In the genomic region with DNA sequence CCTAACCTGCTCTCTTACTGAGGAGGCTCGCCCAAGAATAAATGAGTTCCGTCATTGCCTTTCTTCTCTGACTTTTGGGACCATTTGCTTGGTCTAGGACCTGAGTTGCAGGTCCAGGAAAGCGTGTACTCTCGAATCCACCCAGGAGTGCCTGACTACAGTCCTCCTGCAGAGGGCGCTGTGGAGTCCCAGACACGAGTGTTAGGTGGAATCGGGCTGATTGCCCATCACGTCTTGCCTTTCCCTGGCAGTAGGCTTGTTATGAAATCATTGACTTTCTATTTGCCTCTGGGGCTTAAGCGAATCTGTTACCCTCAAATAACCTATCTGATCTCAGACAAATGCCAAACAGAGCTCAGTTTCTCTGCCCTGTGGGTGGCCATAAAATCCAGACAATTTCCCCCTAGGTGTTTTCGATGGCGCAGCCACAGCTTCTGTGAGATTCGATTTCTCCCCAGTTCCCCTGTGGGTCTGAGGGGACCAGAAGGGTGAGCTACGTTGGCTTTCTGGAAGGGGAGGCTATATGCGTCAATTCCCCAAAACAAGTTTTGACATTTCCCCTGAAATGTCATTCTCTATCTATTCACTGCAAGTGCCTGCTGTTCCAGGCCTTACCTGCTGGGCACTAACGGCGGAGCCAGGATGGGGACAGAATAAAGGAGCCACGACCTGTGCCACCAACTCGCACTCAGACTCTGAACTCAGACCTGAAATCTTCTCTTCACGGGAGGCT, we compare ENCODE assay signal across 9 cellular contexts. TPM values are rescaled to one million over a fixed set of nuclear protein-coding genes. Genes with fewer than 3 reads are reported as not detected.
DNase-seq lines count a peak whose midpoint lies in the region; ATAC-seq and TF ChIP-seq lines count a peak whose summit lies in the region.
"Had no signal": no experiment of that assay in that cellular context is flagged by ENCODE, and none has a peak within 500 bp of the region (broad histone marks: within the 10 kb centered on the region; RNA-seq: fewer than 3 reads in every experiment).

A gene with protein sequence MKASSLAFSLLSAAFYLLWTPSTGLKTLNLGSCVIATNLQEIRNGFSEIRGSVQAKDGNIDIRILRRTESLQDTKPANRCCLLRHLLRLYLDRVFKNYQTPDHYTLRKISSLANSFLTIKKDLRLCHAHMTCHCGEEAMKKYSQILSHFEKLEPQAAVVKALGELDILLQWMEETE (plus strand): TSS at position 685 of the 733 bp plus-strand sequence. CDS start 230 bp downstream, outside the sequence.

- DNase-seq in A673 (ENCODE audit: low spot score) (peak; percentile 82), NCI-H226 (peak; percentile 82), mesothelial cell of epicardium (ENCODE audit: low spot score in 2 of 2, unreplicated experiment in 2 of 2) (peak; percentile 46 to 63)
- peak; percentile 93 for DNase-seq in activated CD4-positive, alpha-beta memory T cell treated with anti-CD3 and anti-CD28 coated beads for 36 hours
- peak; percentile 86 to 87 (median 87) for DNase-seq in effector memory CD8-positive, alpha-beta T cell
- DNase-seq in stimulated activated CD8-positive, alpha-beta memory T cell treated with anti-CD3 and anti-CD28 coated beads, Interleukin-4, amount 100 ng/mL, for 4 hours (ENCODE audit: low read depth in 2 of 2, low spot score in 1 of 2) = peak; percentile 59 to 82

- H3K27ac ChIP-seq in A673 (ENCODE audit: low read depth, low read length, poor library complexity, severe bottlenecking) = no peak within 1 kb of the TSS

- no peaks in the 10 kb centered on the region for H3K36me3 ChIP-seq in A673 (ENCODE audit: insufficient read depth, low read length, poor library complexity, severe bottlenecking)

- peaks cover 16% of the 10 kb centered on the region for H3K4me1 Mint-ChIP-seq in activated CD4-positive, alpha-beta memory T cell treated with anti-CD3 and anti-CD28 coated beads for 36 hours (ENCODE audit: low read depth)
- peaks cover 4 to 6% of the 10 kb centered on the region in 2 donors for H3K4me1 Mint-ChIP-seq in effector memory CD8-positive, alpha-beta T cell (ENCODE audit: low read depth in 2 of 2)
- no peaks in the 10 kb centered on the region for H3K4me1 Mint-ChIP-seq in mesothelial cell of epicardium

- BruUV-seq in A673 (replicated peaks; lab: Mats Ljungman, UMichigan) = no TSS peak

- peaks cover 39% of the 10 kb centered on the region for H3K27me3 ChIP-seq in A673 (replicated peaks; ENCODE audit: insufficient read depth, low read depth, low read length, poor library complexity)

- peaks cover 10% of the 10 kb centered on the region for H3K27me3 Mint-ChIP-seq in activated CD4-positive, alpha-beta memory T cell treated with anti-CD3 and anti-CD28 coated beads for 36 hours
- H3K27me3 Mint-ChIP-seq in effector memory CD8-positive, alpha-beta T cell = peaks cover 54 to 59% of the 10 kb centered on the region in 2 donors
- peaks cover 84% of the 10 kb centered on the region for H3K27me3 Mint-ChIP-seq in mesothelial cell of epicardium (ENCODE audit: low read depth)

- H3K9me3 Mint-ChIP-seq in activated CD4-positive, alpha-beta memory T cell treated with anti-CD3 and anti-CD28 coated beads for 36 hours = no peaks in the 10 kb centered on the region
- no peaks in the 10 kb centered on the region for H3K9me3 Mint-ChIP-seq in effector memory CD8-positive, alpha-beta T cell
- H3K9me3 Mint-ChIP-seq in mesothelial cell of epicardium = no peaks in the 10 kb centered on the region

- H3K36me3 Mint-ChIP-seq in activated CD4-positive, alpha-beta memory T cell treated with anti-CD3 and anti-CD28 coated beads for 36 hours = no peaks in the 10 kb centered on the region
- H3K36me3 Mint-ChIP-seq in effector memory CD8-positive, alpha-beta T cell (ENCODE audit: insufficient read depth) = peaks cover 2% of the 10 kb centered on the region
- H3K36me3 Mint-ChIP-seq in mesothelial cell of epicardium = no peaks in the 10 kb centered on the region

- TF ChIP-seq CTCF in A673 (conservative IDR thresholded peaks at IDR 0.05; ENCODE audit: low read depth, low read length) = peak; percentile 94
- TF ChIP-seq CTCF in mesothelial cell of epicardium (IDR thresholded peaks at IDR 0.05; ENCODE audit: unreplicated experiment) = peak; percentile 76

- CTCF ChIA-PET in A673 (lab: Charles Lee) = interaction anchor here (0.5 to 1.0 kb wide), 3 partner anchors 16 to 230 kb away, joined by 3 read pairs; partner anchors contain the start of gene DYRK3
- CTCF ChIA-PET in activated CD4-positive, alpha-beta memory T cell treated with anti-CD3 and anti-CD28 coated beads for 36 hours (lab: Charles Lee) = interaction anchor here (0.6 to 6.4 kb wide), 39 partner anchors 8 to 139 kb away, joined by 3 to 71 read pairs (median 5); partner anchors contain the start of genes FCMR and IL19

- H3K4me3 ChIP-seq in A673 (ENCODE audit: low read depth, low read length, poor library complexity, severe bottlenecking) = no peak within 1 kb of the TSS

- ATAC-seq in GM18867 (IDR thresholded peaks at IDR 0.05; ENCODE audit: unreplicated experiment) (peak; percentile 46), GM21786 (IDR thresholded peaks at IDR 0.05; ENCODE audit: unreplicated experiment) (no peak)
- ATAC-seq in effector memory CD8-positive, alpha-beta T cell (replicated peaks) = peak; percentile 96

- intact Hi-C loops in A673 (cut with micrococcal nuclease; ENCODE audit: unreplicated experiment) = loop anchor here (2.0 to 5.0 kb wide), 2 partner anchors 48 to 212 kb away; no protein-coding TSS in a partner anchor
- intact Hi-C loops in activated CD4-positive, alpha-beta memory T cell treated with anti-CD3 and anti-CD28 coated beads for 36 hours (cut with micrococcal nuclease) = loop anchor here (1.0 to 5.0 kb wide), 4 partner anchors 16 to 138 kb away; no protein-coding TSS in a partner anchor

- H3K9me3 ChIP-seq in A673 (ENCODE audit: low read depth, low read length, poor library complexity, severe bottlenecking) = no peaks in the 10 kb centered on the region

- H3K4me3 Mint-ChIP-seq in activated CD4-positive, alpha-beta memory T cell treated with anti-CD3 and anti-CD28 coated beads for 36 hours = no peak within 1 kb of the TSS
- H3K4me3 Mint-ChIP-seq in effector memory CD8-positive, alpha-beta T cell = no peak within 1 kb of the TSS
- no peak within 1 kb of the TSS for H3K4me3 Mint-ChIP-seq in mesothelial cell of epicardium

- POLR2A ChIA-PET in A673 (lab: Charles Lee; ENCODE audit: low non-redundant PET) = no interaction called here
- POLR2A ChIA-PET in activated CD4-positive, alpha-beta memory T cell treated with anti-CD3 and anti-CD28 coated beads for 36 hours (lab: Charles Lee) = no interaction called here

- H3K4me1 ChIP-seq in A673 (ENCODE audit: insufficient read depth, low read length, poor library complexity, severe bottlenecking) = no peaks in the 10 kb centered on the region

- no peak within 1 kb of the TSS for H3K27ac Mint-ChIP-seq in activated CD4-positive, alpha-beta memory T cell treated with anti-CD3 and anti-CD28 coated beads for 36 hours
- H3K27ac Mint-ChIP-seq in effector memory CD8-positive, alpha-beta T cell = no peak within 1 kb of the TSS
- no peak within 1 kb of the TSS for H3K27ac Mint-ChIP-seq in mesothelial cell of epicardium

RNA-seq across cellular contexts. Expression of the gene that starts here (rescaled TPM):
- not detected in 2 replicates for total RNA-seq in A673 (2021)
- not detected for total RNA-seq in activated CD4-positive, alpha-beta memory T cell treated with anti-CD3 and anti-CD28 coated beads for 36 hours
- not detected in 3 replicates for total RNA-seq in mesothelial cell of epicardium
- total RNA-seq: urinary bladder had no signal

Comparison
In these comparisons a context has a peak if more than half of its experiments do, and no peak if none do; other contexts are left out.
1. Peak in DNase-seq in A673; RNA of the gene not detected or under 1 TPM.
2. Peak in DNase-seq in activated CD4-positive, alpha-beta memory T cell treated with anti-CD3 and anti-CD28 coated beads for 36 hours; RNA of the gene not detected or under 1 TPM.
3. Peak in DNase-seq in mesothelial cell of epicardium; RNA of the gene not detected or under 1 TPM.